13 cellular contexts compared by ENCODE assay signal in genomic region chr5:98258939-98259338, GRCh38.
"Had no signal": no experiment of that assay in that cellular context is flagged by ENCODE, and none has a peak within 500 bp of the region (broad histone marks: within the 10 kb centered on the region; RNA-seq: fewer than 3 reads in every experiment).

No MANE protein-coding gene starts in this region.

- H3K4me1 ChIP-seq: adrenal gland, parathyroid adenoma, uterus had no signal

- DNase-seq: activated CD4-positive, alpha-beta memory T cell treated with anti-CD3 and anti-CD28 coated beads, Interleukin-2, amount 10 ng/mL, durations not matched to agents 7 days and 5 days; activated CD4-positive, alpha-beta T cell treated with anti-CD3 and anti-CD28 coated beads for 4 hours; activated effector memory CD4-positive, alpha-beta T cell treated with Interleukin-2 at 50 U/mL for 16 hours; activated T-cell treated with anti-CD3 and anti-CD28 coated beads, Interleukin-2, amount 50 U/mL, for 24 hours; adrenal gland; dorsolateral prefrontal cortex; mucosa of descending colon; naive thymus-derived CD4-positive, alpha-beta T cell; stimulated activated CD4-positive, alpha-beta T cell treated with anti-CD3 and anti-CD28 coated beads, Interleukin-2, amount 100 ng/mL, for 48 hours; uterus had no signal

- H3K36me3 ChIP-seq: adrenal gland, neutrophil, uterus had no signal

- H3K4me3 ChIP-seq: adrenal gland, dorsolateral prefrontal cortex, mucosa of descending colon, uterus had no signal

- H3K27me3 ChIP-seq: adrenal gland, neutrophil, uterus had no signal

- H3K27ac ChIP-seq: adrenal gland, dorsolateral prefrontal cortex, neutrophil, parathyroid adenoma, uterus had no signal

- H3K9me3 ChIP-seq: adrenal gland, mucosa of descending colon, neutrophil, uterus had no signal

- ATAC-seq: esophagus mucosa; mucosa of descending colon; naive thymus-derived CD4-positive, alpha-beta T cell had no signal
